8 cellular contexts compared by ENCODE assay signal in the genomic region with DNA sequence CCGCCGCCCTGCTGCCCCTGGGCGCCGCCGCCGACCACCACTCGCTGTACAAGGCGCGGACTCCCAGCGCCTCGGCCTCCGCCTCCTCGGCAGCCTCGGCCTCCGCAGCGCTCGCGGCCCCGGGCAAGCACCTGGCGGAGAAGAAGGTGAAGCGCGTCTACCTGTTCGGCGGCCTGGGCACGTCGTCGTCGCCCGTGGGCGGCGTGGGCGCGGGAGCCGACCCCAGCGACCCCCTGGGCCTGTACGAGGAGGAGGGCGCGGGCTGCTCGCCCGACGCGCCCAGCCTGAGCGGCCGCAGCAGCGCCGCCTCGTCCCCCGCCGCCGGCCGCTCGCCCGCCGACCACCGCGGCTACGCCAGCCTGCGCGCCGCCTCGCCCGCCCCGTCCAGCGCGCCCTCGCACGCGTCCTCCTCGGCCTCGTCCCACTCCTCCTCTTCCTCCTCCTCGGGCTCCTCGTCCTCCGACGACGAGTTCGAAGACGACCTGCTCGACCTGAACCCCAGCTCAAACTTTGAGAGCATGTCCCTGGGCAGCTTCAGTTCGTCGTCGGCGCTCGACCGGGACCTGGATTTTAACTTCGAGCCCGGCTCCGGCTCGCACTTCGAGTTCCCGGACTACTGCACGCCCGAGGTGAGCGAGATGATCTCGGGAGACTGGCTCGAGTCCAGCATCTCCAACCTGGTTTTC. TPM values are rescaled to one million over a fixed set of nuclear protein-coding genes. Genes with fewer than 3 reads are reported as not detected.
DNase-seq lines count a peak whose midpoint lies in the region; ATAC-seq lines count a peak whose summit lies in the region.

No MANE protein-coding gene starts in this region.

- H3K4me3 Mint-ChIP-seq in dendritic cell treated with granulocyte-macrophage colony-stimulating factor and Interleukin-4, amounts not matched to agents 40 ng/mL and 50 ng/mL, for 4 days: peak overlapping the region; percentile 91

- H3K36me3 Mint-ChIP-seq in dendritic cell treated with granulocyte-macrophage colony-stimulating factor and Interleukin-4, amounts not matched to agents 40 ng/mL and 50 ng/mL, for 4 days (ENCODE audit: low read depth): peaks cover 17% of the 10 kb centered on the region

- H3K4me1 ChIP-seq in SJSA1 (replicated peaks): peaks cover 18% of the 10 kb centered on the region
- H3K4me1 ChIP-seq in thymus (ENCODE audit: control insufficient read depth, insufficient read depth, low read length): peaks cover 8% of the 10 kb centered on the region

- H3K27me3 Mint-ChIP-seq in dendritic cell treated with granulocyte-macrophage colony-stimulating factor and Interleukin-4, amounts not matched to agents 40 ng/mL and 50 ng/mL, for 4 days: peaks cover 1% of the 10 kb centered on the region

- H3K27ac ChIP-seq in SJSA1 (peak overlapping the region; percentile 76), thymus (ENCODE audit: low read depth) (peak overlapping the region; percentile 98)

- H3K4me3 ChIP-seq in SJSA1 (peak overlapping the region; percentile 75), thymus (ENCODE audit: low read length) (peak overlapping the region; percentile 94)

- no peaks in the 10 kb centered on the region for H3K9me3 ChIP-seq in SJSA1 (replicated peaks)
- H3K9me3 ChIP-seq in thymus (ENCODE audit: control insufficient read depth): no peaks in the 10 kb centered on the region

- H3K9me3 Mint-ChIP-seq in dendritic cell treated with granulocyte-macrophage colony-stimulating factor and Interleukin-4, amounts not matched to agents 40 ng/mL and 50 ng/mL, for 4 days: no peaks in the 10 kb centered on the region

- no peak overlapping the region for H3K27ac Mint-ChIP-seq in dendritic cell treated with granulocyte-macrophage colony-stimulating factor and Interleukin-4, amounts not matched to agents 40 ng/mL and 50 ng/mL, for 4 days

- H3K36me3 ChIP-seq in SJSA1 (peaks cover 55% of the 10 kb centered on the region), thymus (ENCODE audit: control insufficient read depth, insufficient read depth) (no peaks in the 10 kb centered on the region)

- DNase-seq in SKM-1 (lab: John Stamatoyannopoulos, UW; ENCODE audit: unreplicated experiment): peak; percentile 10
- no peak for DNase-seq in SKM-1 treated with dmso at 0.1 percent for 144 hours (lab: John Stamatoyannopoulos, UW; ENCODE audit: unreplicated experiment)
- DNase-seq in SJSA1 (ENCODE audit: low read depth in 1 of 2, low spot score in 2 of 2): peak; percentile 42 to 48
- DNase-seq in lung microvascular endothelial cell (ENCODE audit: low read depth in 2 of 2): peak; percentile 25 to 36
- DNase-seq in NCI-H187 (lab: John Stamatoyannopoulos, UW): no peak

- peak; percentile 24 for ATAC-seq in HG02759 (IDR thresholded peaks at IDR 0.05; ENCODE audit: unreplicated experiment)

- intact Hi-C loops in dendritic cell treated with granulocyte-macrophage colony-stimulating factor and Interleukin-4, amounts not matched to agents 40 ng/mL and 50 ng/mL, for 4 days (cut with micrococcal nuclease): loop anchor here (5.0 kb wide), 1 partner anchor 1193 kb away; the partner anchor contains the start of gene E2F3

- H3K27me3 ChIP-seq in SJSA1 (replicated peaks) (no peaks in the 10 kb centered on the region), thymus (ENCODE audit: control insufficient read depth, insufficient read depth) (no peaks in the 10 kb centered on the region)

- under 1% methylated on average over 95 of the region's 95 CpGs for WGBS in thymus

- H3K4me1 Mint-ChIP-seq in dendritic cell treated with granulocyte-macrophage colony-stimulating factor and Interleukin-4, amounts not matched to agents 40 ng/mL and 50 ng/mL, for 4 days (ENCODE audit: low read depth): peaks cover 29% of the 10 kb centered on the region

RNA-seq across cellular contexts. Expression of gene SOX4, which starts 1.9 kb away (rescaled TPM):
- 32.3 and 34.1 TPM in 2 replicates for total RNA-seq in SJSA1 (2014; rRNA removed; shearing (Covaris generic))
- total RNA-seq in lung microvascular endothelial cell: 61.7 and 109 TPM in 2 replicates
- polyA plus RNA-seq in thymus: 85.7 TPM

Comparison
In these comparisons a context has a peak if more than half of its experiments do, and no peak if none do; other contexts are left out.
1. DNase-seq: peak in SKM-1 (single experiment), SJSA1 (2 of 2) and lung microvascular endothelial cell (2 of 2); none in SKM-1 treated with dmso at 0.1 percent for 144 hours (single experiment) and NCI-H187 (0 of 2).